30 cellular contexts compared by ENCODE assay signal in genomic region chr10:89670926-89671325, GRCh38.
"Had no signal": no experiment of that assay in that cellular context is flagged by ENCODE, and none has a peak within 500 bp of the region (broad histone marks: within the 10 kb centered on the region; RNA-seq: fewer than 3 reads in every experiment).

No MANE protein-coding gene starts in this region.

- H3K27me3 ChIP-seq: cardiac muscle cell, colonic mucosa, esophagus squamous epithelium, gastrocnemius medialis, neutrophil, sigmoid colon, transverse colon had no signal

- ATAC-seq: WTC11 had no signal

- H3K27ac ChIP-seq: cardiac muscle cell, colonic mucosa, epithelial cell of prostate, esophagus squamous epithelium, left ventricle myocardium inferior, neutrophil, sigmoid colon, transverse colon had no signal

- H3K9me3 ChIP-seq: colonic mucosa, esophagus squamous epithelium, gastrocnemius medialis, left ventricle myocardium inferior, neutrophil, sigmoid colon, transverse colon had no signal

- H3K4me3 ChIP-seq: cardiac muscle cell, colonic mucosa, esophagus squamous epithelium, gastrocnemius medialis, left ventricle myocardium inferior, lung, sigmoid colon, smooth muscle cell, transverse colon had no signal

- H3K4me1 ChIP-seq: colonic mucosa, left ventricle myocardium inferior, sigmoid colon had no signal

- H3K36me3 ChIP-seq: cardiac muscle cell, colonic mucosa, esophagus squamous epithelium, gastrocnemius medialis, left ventricle myocardium inferior, neutrophil, sigmoid colon, transverse colon had no signal

- DNase-seq: activated CD4-positive, alpha-beta memory T cell treated with anti-CD3 and anti-CD28 coated beads, Interleukin-2, amount 10 ng/mL, durations not matched to agents 7 days and 5 days; activated CD4-positive, alpha-beta T cell treated with anti-CD3 and anti-CD28 coated beads for 1 hour; activated CD4-positive, alpha-beta T cell treated with anti-CD3 and anti-CD28 coated beads, Interleukin-2, amount 10 ng/mL, durations not matched to agents 7 days and 5 days; activated CD8-positive, alpha-beta memory T cell treated with anti-CD3 and anti-CD28 coated beads, Interleukin-2, amount 50 U/mL, for 48 hours; activated gamma-delta T cell; activated naive CD4-positive, alpha-beta T cell treated with anti-CD3 and anti-CD28 coated beads, Interleukin-2, amount 10 ng/mL, durations not matched to agents 7 days and 5 days; activated naive CD8-positive, alpha-beta T cell treated with anti-CD3 and anti-CD28 coated beads, Interleukin-2, amount 10 ng/mL, durations not matched to agents 7 days and 5 days; activated T-cell treated with anti-CD3 and anti-CD28 coated beads, Interleukin-2, amount 50 U/mL, for 24 hours; amniotic stem cell; cerebellar nuclear complex; colonic mucosa; effector CD8-positive, alpha-beta T cell; esophagus squamous epithelium; gastrocnemius medialis; glutamatergic neuron; islet precursor cell; left ventricle myocardium inferior; mesendoderm; nephron progenitor cell; sigmoid colon; stimulated activated CD4-positive, alpha-beta T cell treated with anti-CD3 and anti-CD28 coated beads, Interleukin-15, amount 100 ng/mL, for 24 hours; stimulated activated naive CD4-positive, alpha-beta T cell; T-helper 2 cell; transverse colon had no signal

- H3K4me2 ChIP-seq: smooth muscle cell had no signal
